11 cellular contexts compared by ENCODE assay signal in genomic region chr10:118504044-118504944, GRCh38.
A peak's percentile ranks its signal among the peaks of the same experiment; 100 is the strongest.
DNase-seq lines count a peak whose midpoint lies in the region; ATAC-seq and TF ChIP-seq lines count a peak whose summit lies in the region.
"Had no signal": no experiment of that assay in that cellular context is flagged by ENCODE, and none has a peak within 500 bp of the region (broad histone marks: within the 10 kb centered on the region; RNA-seq: fewer than 3 reads in every experiment).

No MANE protein-coding gene starts in this region.

- TF ChIP-seq CTCF in CD8-positive, alpha-beta T cell (IDR thresholded peaks at IDR 0.05), result no peak

- H3K4me3 Mint-ChIP-seq in CD8-positive, alpha-beta T cell, result no peak overlapping the region
- H3K4me3 Mint-ChIP-seq: activated naive CD8-positive, alpha-beta T cell had no signal

- no peaks in the 10 kb centered on the region for H3K4me1 ChIP-seq in CD8-positive, alpha-beta T cell (ENCODE audit: insufficient read depth, low read length)

- no peak overlapping the region for H3K4me3 ChIP-seq in CD8-positive, alpha-beta T cell (ENCODE audit: low read depth, low read length)

- H3K27ac ChIP-seq in CD8-positive, alpha-beta T cell (ENCODE audit: low read depth, low read length), result no peak overlapping the region

- H3K27me3 ChIP-seq in CD8-positive, alpha-beta T cell (ENCODE audit: insufficient read depth, low read length), result no peaks in the 10 kb centered on the region

- TF ChIP-seq POLR2A in erythroblast (IDR thresholded peaks at IDR 0.05; ENCODE audit: low read length), result no peak

- CTCF ChIA-PET in CD8-positive, alpha-beta T cell (lab: Charles Lee), result no interaction called here

- intact Hi-C loops in CD8-positive, alpha-beta T cell (cut with DNase I, micrococcal nuclease), result no loop called here

- H3K36me3 ChIP-seq in CD8-positive, alpha-beta T cell (ENCODE audit: insufficient read depth, low read length), result no peaks in the 10 kb centered on the region

- H3K9me3 ChIP-seq in CD8-positive, alpha-beta T cell (ENCODE audit: low read length), result no peaks in the 10 kb centered on the region

- H3K27ac Mint-ChIP-seq in CD8-positive, alpha-beta T cell, result no peak overlapping the region
- H3K27ac Mint-ChIP-seq: activated naive CD8-positive, alpha-beta T cell had no signal

- ATAC-seq in esophagus mucosa, result peak; percentile 93
- no peak for ATAC-seq in CD8-positive, alpha-beta T cell

- POLR2A ChIA-PET in CD8-positive, alpha-beta T cell (lab: Charles Lee), result interaction anchor here (0.6 kb wide), 1 partner anchor 9 kb away, joined by 3 read pairs; no protein-coding TSS in a partner anchor

- DNase-seq in DMS153 (lab: John Stamatoyannopoulos, UW) (peak; percentile 36), DMS153 treated with DMSO at 0.1 percent for 48 hours (lab: John Stamatoyannopoulos, UW; ENCODE audit: unreplicated experiment) (no peak), NOMO-1 treated with DMSO at 0.1 percent for 48 hours (lab: John Stamatoyannopoulos, UW; ENCODE audit: unreplicated experiment) (peak; percentile 79), stromal cell of bone marrow (ENCODE audit: low read depth) (peak; percentile 41), erythroblast (lab: John Stamatoyannopoulos, UW) (no peak)
- no peak for DNase-seq in CD8-positive, alpha-beta T cell
- no peak for DNase-seq in stimulated activated CD4-positive, alpha-beta T cell treated with anti-CD3 and anti-CD28 coated beads, Interleukin-4, amount 100 ng/mL, for 1 hour
- DNase-seq: 8988T, NCI-H1694 had no signal

- no peaks in the 10 kb centered on the region for H3K36me3 Mint-ChIP-seq in CD8-positive, alpha-beta T cell

- H3K4me1 Mint-ChIP-seq in CD8-positive, alpha-beta T cell (ENCODE audit: low read depth), result no peaks in the 10 kb centered on the region

- H3K27me3 Mint-ChIP-seq in CD8-positive, alpha-beta T cell (ENCODE audit: low read depth), result peaks cover 16% of the 10 kb centered on the region

- no peaks in the 10 kb centered on the region for H3K9me3 Mint-ChIP-seq in CD8-positive, alpha-beta T cell

Comparison
In these comparisons a context has a peak if more than half of its experiments do, and no peak if none do; other contexts are left out.
1. DNase-seq: peak in DMS153 (single experiment), NOMO-1 treated with DMSO at 0.1 percent for 48 hours (single experiment) and stromal cell of bone marrow (single experiment); none in DMS153 treated with DMSO at 0.1 percent for 48 hours (single experiment), CD8-positive, alpha-beta T cell (0 of 7), stimulated activated CD4-positive, alpha-beta T cell treated with anti-CD3 and anti-CD28 coated beads, Interleukin-4, amount 100 ng/mL, for 1 hour (single experiment) and erythroblast (0 of 2).